8 cellular contexts compared by ENCODE assay signal in the genomic region with DNA sequence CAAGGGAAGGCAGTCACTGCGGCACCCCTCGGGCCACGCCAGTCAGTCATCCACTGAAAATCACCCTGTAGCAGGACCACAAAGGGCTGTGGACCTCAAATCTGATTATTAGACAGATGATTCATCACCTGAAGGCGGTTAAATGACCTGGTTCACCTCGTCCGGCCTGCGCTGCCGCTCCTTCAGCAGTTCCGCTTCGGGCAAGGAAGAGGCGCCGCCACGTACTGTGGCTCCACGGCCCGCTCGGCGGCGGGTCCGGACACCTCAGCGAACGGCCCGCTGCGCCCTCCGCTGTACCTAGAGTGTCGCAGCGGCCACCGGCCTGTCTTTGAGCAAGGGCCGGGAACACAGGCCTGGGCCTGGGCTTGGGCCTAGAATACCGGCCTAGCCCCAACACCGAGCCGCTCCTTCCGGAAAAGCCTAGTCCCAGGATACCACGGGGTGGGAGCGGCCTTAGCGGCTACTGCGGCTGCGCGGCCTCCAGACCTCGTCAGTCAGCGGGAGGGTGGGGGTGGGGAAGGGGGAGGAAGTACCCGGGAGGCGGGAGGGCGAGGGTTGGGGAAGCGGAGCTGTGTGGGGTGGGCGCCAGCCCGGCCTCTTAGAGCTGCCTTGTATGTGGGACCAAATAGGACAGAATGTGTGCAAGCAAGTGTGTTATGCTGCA. TPM values are rescaled to one million over a fixed set of nuclear protein-coding genes. Genes with fewer than 3 reads are reported as not detected.
DNase-seq lines count a peak whose midpoint lies in the region; ATAC-seq and TF ChIP-seq lines count a peak whose summit lies in the region.

A gene with protein sequence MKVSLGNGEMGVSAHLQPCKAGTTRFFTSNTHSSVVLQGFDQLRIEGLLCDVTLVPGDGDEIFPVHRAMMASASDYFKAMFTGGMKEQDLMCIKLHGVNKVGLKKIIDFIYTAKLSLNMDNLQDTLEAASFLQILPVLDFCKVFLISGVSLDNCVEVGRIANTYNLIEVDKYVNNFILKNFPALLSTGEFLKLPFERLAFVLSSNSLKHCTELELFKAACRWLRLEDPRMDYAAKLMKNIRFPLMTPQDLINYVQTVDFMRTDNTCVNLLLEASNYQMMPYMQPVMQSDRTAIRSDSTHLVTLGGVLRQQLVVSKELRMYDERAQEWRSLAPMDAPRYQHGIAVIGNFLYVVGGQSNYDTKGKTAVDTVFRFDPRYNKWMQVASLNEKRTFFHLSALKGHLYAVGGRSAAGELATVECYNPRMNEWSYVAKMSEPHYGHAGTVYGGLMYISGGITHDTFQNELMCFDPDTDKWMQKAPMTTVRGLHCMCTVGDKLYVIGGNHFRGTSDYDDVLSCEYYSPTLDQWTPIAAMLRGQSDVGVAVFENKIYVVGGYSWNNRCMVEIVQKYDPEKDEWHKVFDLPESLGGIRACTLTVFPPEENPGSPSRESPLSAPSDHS (minus strand): TSS at position 436 of the 664 bp plus-strand sequence. CDS start 545 bp downstream, outside the sequence.

- ATAC-seq in GM18909 (IDR thresholded peaks at IDR 0.05; ENCODE audit: poor library complexity, unreplicated experiment) (peak; percentile 90), HG03175 (IDR thresholded peaks at IDR 0.05; ENCODE audit: unreplicated experiment) (peak; percentile 87)

- no peak for TF ChIP-seq RAD21 in liver (IDR thresholded peaks at IDR 0.05)

- no peaks in the 10 kb centered on the region for H3K9me3 ChIP-seq in liver (ENCODE audit: control insufficient read depth in 4 of 4, low read length in 3 of 4)

- H3K4me3 ChIP-seq in liver (ENCODE audit: low read depth in 1 of 3, low read length in 3 of 3) = peak within 1 kb of the TSS; percentile 92 to 98 (median 93)

- no peak for TF ChIP-seq CTCF in liver (IDR thresholded peaks at IDR 0.05; ENCODE audit: low read depth, low read length, missing input control)

- H3K27ac ChIP-seq in liver (ENCODE audit: low read depth in 1 of 2, low read length in 2 of 2) = peak within 1 kb of the TSS; percentile 91 to 97

- WGBS in liver = under 1% methylated on average over 46 of the region's 46 CpGs

- peak within 1 kb of the TSS; percentile 94 to 95 for H3K9ac ChIP-seq in liver (ENCODE audit: low read depth in 1 of 2, low read length in 2 of 2)

- no peaks in the 10 kb centered on the region for H3K36me3 ChIP-seq in liver (ENCODE audit: control insufficient read depth in 4 of 4, insufficient read depth in 3 of 4, low read depth in 1 of 4, low read length in 3 of 4)

- peak; percentile 98 for DNase-seq in AG08395 (ENCODE audit: low spot score)
- peak; percentile 63 for DNase-seq in NCI-H345 treated with DMSO at 0.1 percent for 48 hours (lab: John Stamatoyannopoulos, UW; ENCODE audit: unreplicated experiment)
- DNase-seq in activated CD4-positive, alpha-beta T cell treated with anti-CD3 and anti-CD28 coated beads, Interleukin-2, amount 50 U/mL, for 24 hours (ENCODE audit: low read depth in 1 of 2, low spot score in 1 of 2) = peak; percentile 72 to 85
- peak; percentile 82 to 92 for DNase-seq in dermis microvascular lymphatic vessel endothelial cell (ENCODE audit: low read depth in 2 of 2)
- peak; percentile 87 for DNase-seq in stimulated activated CD4-positive, alpha-beta T cell treated with anti-CD3 and anti-CD28 coated beads, Interleukin-4, amount 100 ng/mL, for 1 hour

- H3K27me3 ChIP-seq in liver (ENCODE audit: control insufficient read depth in 4 of 4, insufficient read depth in 4 of 4, low read length in 3 of 4) = no peaks in the 10 kb centered on the region

- H3K4me1 ChIP-seq in liver (ENCODE audit: control insufficient read depth in 4 of 4, insufficient read depth in 4 of 4, low read length in 3 of 4) = peaks cover 1 to 34% (median 22%) of the 10 kb centered on the region in 4 donors

TF ChIP-seq in liver, 16 proteins besides CTCF, POLR2A, EP300 and RAD21:
- no peak for TF ChIP-seq SP1 (IDR thresholded peaks at IDR 0.05)
- TF ChIP-seq GABPA (IDR thresholded peaks at IDR 0.05 in 1 of 2, conservative IDR thresholded peaks at IDR 0.05 in 1 of 2) = peak in 1 of 2 donors; percentile 75

RNA-seq across cellular contexts. Expression of the gene that starts here (rescaled TPM):
- total RNA-seq in dermis microvascular lymphatic vessel endothelial cell (26.8 and 36.4 TPM in 2 replicates), liver (10 to 100 TPM; 14.0 to 14.5 TPM)
- polyA plus RNA-seq in liver = 1 to 10 TPM; 5.6 to 5.7 TPM

Comparison
In these comparisons a context has a peak if more than half of its experiments do, and no peak if none do; other contexts are left out.
1. Peak in every context shown above with its lines: DNase-seq, ATAC-seq, H3K4me3 ChIP-seq and H3K27ac ChIP-seq.